ENCODE assay signal across 14 cellular contexts in genomic region chr4:38920186-38920585, GRCh38. TPM values are rescaled to one million over a fixed set of nuclear protein-coding genes. Genes with fewer than 3 reads are reported as not detected.
DNase-seq lines count a peak whose midpoint lies in the region; ATAC-seq and TF ChIP-seq lines count a peak whose summit lies in the region.
"Had no signal": no experiment of that assay in that cellular context is flagged by ENCODE, and none has a peak within 500 bp of the region (broad histone marks: within the 10 kb centered on the region; RNA-seq: fewer than 3 reads in every experiment).

No MANE protein-coding gene starts in this region.

- H3K4me2 ChIP-seq in GM23248 (ENCODE audit: unreplicated experiment) = no peak overlapping the region

- no peaks in the 10 kb centered on the region for H3K9me3 ChIP-seq in GM23248 (ENCODE audit: low read depth)
- H3K9me3 ChIP-seq: HAP-1 had no signal

- ATAC-seq in HG02759 (IDR thresholded peaks at IDR 0.05; ENCODE audit: unreplicated experiment) = no peak

- H3K9me2 ChIP-seq in GM23248 (ENCODE audit: insufficient read depth) = no peaks in the 10 kb centered on the region

- in situ Hi-C loops in GM23248 (cut with MboI) = no loop called here

- peak; percentile 34 for DNase-seq in AG10803 (ENCODE audit: low read depth)
- peak; percentile 10 for DNase-seq in GM23248
- DNase-seq in choroid plexus epithelial cell (ENCODE audit: low read depth) = peak; percentile 30
- DNase-seq in iris pigment epithelial cell (ENCODE audit: low read depth) = peak; percentile 19
- no peak for DNase-seq in NCI-H187 treated with DMSO at 0.1 percent for 48 hours (lab: John Stamatoyannopoulos, UW)
- no peak for DNase-seq in HuH-7 (ENCODE audit: low spot score)
- DNase-seq in midbrain (lab: John Stamatoyannopoulos, UW) = no peak
- DNase-seq: ACHN; C1 segment of cervical spinal cord; Calu3; CD4-positive, alpha-beta T cell; DMS 273 treated with DMSO at 0.1 percent for 48 hours had no signal

- H3K9ac ChIP-seq in GM23248 = no peak overlapping the region

- 98 to 100% methylated on average over 2 of the region's 2 CpGs for WGBS in GM23248 (ENCODE audit: low coverage in 1 of 2, low lambda C conversion rate in 2 of 2, missing lambda C conversion rate in 2 of 2), 2 experiments

- no peaks in the 10 kb centered on the region for H3K27me3 ChIP-seq in GM23248 (replicated peaks; ENCODE audit: insufficient read depth)

- 0 out of 2 replicates have a peak, but pooled peaks cover 15% of the 10 kb centered on the region for H3F3A ChIP-seq in GM23248 (ENCODE audit: insufficient read depth)

- no peaks in the 10 kb centered on the region for H3K4me1 ChIP-seq in GM23248 (ENCODE audit: insufficient read depth)

- H3K4me3 ChIP-seq in AG10803 (ENCODE audit: low read length) (no peak overlapping the region), GM23248 (no peak overlapping the region), choroid plexus epithelial cell (ENCODE audit: low read depth, low read length) (no peak overlapping the region)
- H3K4me3 ChIP-seq: HAP-1 had no signal

- TF ChIP-seq CTCF in AG10803 (conservative IDR thresholded peaks at IDR 0.05; ENCODE audit: low read length) (no peak), choroid plexus epithelial cell (conservative IDR thresholded peaks at IDR 0.05; ENCODE audit: low read depth, low read length) (no peak)

- H3K79me2 ChIP-seq in GM23248 (ENCODE audit: insufficient read depth) = no peaks in the 10 kb centered on the region

- H3K36me3 ChIP-seq in GM23248 (ENCODE audit: low read depth) = peaks cover 78% of the 10 kb centered on the region
- H3K36me3 ChIP-seq: HAP-1 had no signal

- no peak overlapping the region for H3K27ac ChIP-seq in GM23248

- H4K20me1 ChIP-seq in GM23248 (ENCODE audit: insufficient read depth) = no peaks in the 10 kb centered on the region

- H2AFZ ChIP-seq in GM23248 = no peak overlapping the region

RNA-seq across cellular contexts. Expression of gene FAM114A1, which starts 52.6 kb away (rescaled TPM):
- 300 and 318 TPM in 2 replicates for total RNA-seq in GM23248 (2014; rRNA removed; shearing (Covaris generic))
- polyA plus RNA-seq in GM23248 (2016; fragmentation: Nextera tagmentation; extraction: Ambion mirVana) = 237 and 238 TPM in 2 replicates
- total RNA-seq: CD4-positive, alpha-beta T cell had no signal

Comparison
In these comparisons a context has a peak if more than half of its experiments do, and no peak if none do; other contexts are left out.
1. DNase-seq: peak in AG10803 (single experiment), GM23248 (single experiment), choroid plexus epithelial cell (single experiment) and iris pigment epithelial cell (single experiment); none in NCI-H187 treated with DMSO at 0.1 percent for 48 hours (single experiment), HuH-7 (single experiment) and midbrain (single experiment).